8 cellular contexts compared by ENCODE assay signal in genomic region chr1:231612393-231613089, GRCh38. TPM values are rescaled to one million over a fixed set of nuclear protein-coding genes. Genes with fewer than 3 reads are reported as not detected.
A peak's percentile ranks its signal among the peaks of the same experiment; 100 is the strongest.
DNase-seq lines count a peak whose midpoint lies in the region; ATAC-seq and TF ChIP-seq lines count a peak whose summit lies in the region.
"Had no signal": no experiment of that assay in that cellular context is flagged by ENCODE, and none has a peak within 500 bp of the region (broad histone marks: within the 10 kb centered on the region; RNA-seq: fewer than 3 reads in every experiment).

No MANE protein-coding gene starts in this region.

- 0 out of 2 replicates have a peak, but pooled peaks cover 7% of the 10 kb centered on the region for H3K9me3 ChIP-seq in SU-DHL-6 (ENCODE audit: insufficient read depth, low read length)
- no peaks in the 10 kb centered on the region for H3K9me3 ChIP-seq in tibial nerve
- no peaks in the 10 kb centered on the region for H3K9me3 ChIP-seq in GM23248 (ENCODE audit: low read depth)

- no peaks in the 10 kb centered on the region for H4K20me1 ChIP-seq in SU-DHL-6 (ENCODE audit: low read depth, low read length)
- no peaks in the 10 kb centered on the region for H4K20me1 ChIP-seq in GM23248 (ENCODE audit: insufficient read depth)

- peaks cover 0 to 6% (median 0%) of the 10 kb centered on the region in 4 donors for H3K4me1 ChIP-seq in tibial nerve
- H3K4me1 ChIP-seq in GM23248 (ENCODE audit: insufficient read depth) = no peaks in the 10 kb centered on the region

- H3F3A ChIP-seq in SU-DHL-6 (ENCODE audit: insufficient read depth) (no peaks in the 10 kb centered on the region), GM23248 (ENCODE audit: insufficient read depth) (no peaks in the 10 kb centered on the region)

- TF ChIP-seq CTCF in SU-DHL-6 (IDR thresholded peaks at IDR 0.05; ENCODE audit: insufficient read depth, low read length, poor library complexity, severe bottlenecking) (no peak), tibial nerve (IDR thresholded peaks at IDR 0.05) (no peak)

- no peak overlapping the region for H2AFZ ChIP-seq in SU-DHL-6 (ENCODE audit: low read depth, low read length, severe bottlenecking)
- H2AFZ ChIP-seq in GM23248 = no peak overlapping the region

- H3K79me2 ChIP-seq in SU-DHL-6 (ENCODE audit: insufficient read depth, low read length) (no peaks in the 10 kb centered on the region), GM23248 (ENCODE audit: insufficient read depth) (no peaks in the 10 kb centered on the region)

- DNase-seq in left ventricle myocardium superior = no peak
- no peak for DNase-seq in tibial nerve (ENCODE audit: low spot score in 2 of 2)
- no peak for DNase-seq in midbrain (lab: John Stamatoyannopoulos, UW)
- DNase-seq in GM23248 = no peak

- WGBS in tibial nerve, 2 donors = 78 to 89% methylated on average over 10 of the region's 10 CpGs
- 88 to 89% methylated on average over 10 of the region's 10 CpGs for WGBS in GM23248 (ENCODE audit: low coverage in 1 of 2, low lambda C conversion rate in 2 of 2, missing lambda C conversion rate in 2 of 2), 2 experiments

- H3K4me2 ChIP-seq in SU-DHL-6 (ENCODE audit: low read depth, low read length, poor library complexity, severe bottlenecking) (peak overlapping the region; percentile 46), GM23248 (ENCODE audit: unreplicated experiment) (no peak overlapping the region)

- peak in 1 of 2 donors; percentile 66 for TF ChIP-seq EP300 in tibial nerve (IDR thresholded peaks at IDR 0.05)

- intact Hi-C loops in left ventricle myocardium superior (cut with micrococcal nuclease) = no loop called here

- H3K4me3 ChIP-seq in SU-DHL-6 (ENCODE audit: insufficient read depth, low read length, poor library complexity, severe bottlenecking) = peak overlapping the region; percentile 26
- H3K4me3 ChIP-seq in tibial nerve = no peak overlapping the region
- no peak overlapping the region for H3K4me3 ChIP-seq in GM23248

- H3K9me2 ChIP-seq in SU-DHL-6 (replicated peaks; ENCODE audit: insufficient read depth, low read length) (no peaks in the 10 kb centered on the region), GM23248 (ENCODE audit: insufficient read depth) (no peaks in the 10 kb centered on the region)

- H3K27ac ChIP-seq in SU-DHL-6 (ENCODE audit: low read depth, low read length) (no peak overlapping the region), tibial nerve (no peak overlapping the region), GM23248 (no peak overlapping the region)

- peak; percentile 95 for ATAC-seq in GM19328 (IDR thresholded peaks at IDR 0.05; ENCODE audit: unreplicated experiment)
- peak; percentile 90 for ATAC-seq in HG03039 (IDR thresholded peaks at IDR 0.05; ENCODE audit: unreplicated experiment)
- peak; percentile 70 for ATAC-seq in left ventricle myocardium superior
- ATAC-seq: Panc1 had no signal

- in situ Hi-C loops in GM23248 (cut with MboI) = no loop called here

- H3K36me3 ChIP-seq in SU-DHL-6 (ENCODE audit: low read length) (no peaks in the 10 kb centered on the region), tibial nerve (no peaks in the 10 kb centered on the region), GM23248 (ENCODE audit: low read depth) (no peaks in the 10 kb centered on the region)

- H3K27me3 ChIP-seq in SU-DHL-6 (ENCODE audit: low read length) (no peaks in the 10 kb centered on the region), tibial nerve (no peaks in the 10 kb centered on the region), GM23248 (replicated peaks; ENCODE audit: insufficient read depth) (no peaks in the 10 kb centered on the region; the same call in 1 of the 2 replicates)

- no peak overlapping the region for H3K9ac ChIP-seq in SU-DHL-6 (ENCODE audit: low read length)
- H3K9ac ChIP-seq in GM23248 = no peak overlapping the region

- TF ChIP-seq POLR2A in tibial nerve (IDR thresholded peaks at IDR 0.05) = no peak

RNA-seq across cellular contexts. Expression of gene DISC1, which starts 14.0 kb away (rescaled TPM):
- 4.3 TPM for total RNA-seq in left ventricle myocardium superior
- 10 to 100 TPM; 29.9 to 39.0 (median 32.7) TPM for total RNA-seq in tibial nerve
- total RNA-seq in GM23248 (2014; rRNA removed; shearing (Covaris generic)) = 1.2 and 2.0 TPM in 2 replicates
- 0.29 and 0.43 TPM in 2 replicates for polyA plus RNA-seq in GM23248 (2016; fragmentation: Nextera tagmentation; extraction: Ambion mirVana)
